In the genomic region with DNA sequence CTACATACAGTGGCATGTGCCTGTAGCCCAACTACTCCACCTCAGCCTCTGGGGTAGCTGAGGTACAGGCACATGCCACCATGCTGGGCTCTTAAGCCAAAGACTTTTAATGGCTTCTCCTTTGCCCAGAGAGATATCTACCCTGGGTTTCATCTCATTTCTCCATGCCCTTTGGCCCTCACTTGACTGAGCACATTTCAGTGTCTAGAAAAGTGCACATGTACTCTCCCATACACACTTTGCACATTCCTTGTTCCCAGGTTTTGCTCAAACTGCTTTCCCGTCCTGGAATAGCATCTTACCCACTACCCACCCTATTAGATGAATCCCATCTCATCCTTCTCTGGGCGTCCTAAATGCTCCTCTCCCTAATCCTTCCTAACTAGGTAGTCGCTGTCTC, we compare ENCODE assay signal across 6 cellular contexts. TPM values are rescaled to one million over a fixed set of nuclear protein-coding genes. Genes with fewer than 3 reads are reported as not detected.
"Had no signal": no experiment of that assay in that cellular context is flagged by ENCODE, and none has a peak within 500 bp of the region (broad histone marks: within the 10 kb centered on the region; RNA-seq: fewer than 3 reads in every experiment).

No MANE protein-coding gene starts in this region.

- DNase-seq: H9, HCEC 1CT, IMR-90 had no signal

- H3K4me1 Mint-ChIP-seq: H9 had no signal

- H3K27ac Mint-ChIP-seq: GM23338, H9 had no signal

- H3K9me3 Mint-ChIP-seq: GM23338 had no signal

- H3K4me3 ChIP-seq: GM23338 had no signal

- H3K4me2 ChIP-seq: GM23338 had no signal

- H2AFZ ChIP-seq: GM23338 had no signal

- H3K4me3 Mint-ChIP-seq: GM23338, H9 had no signal

RNA-seq across cellular contexts. Expression of a gene that starts 10.2 kb away (rescaled TPM):
- total RNA-seq: GM23338, H1, H9, HT-29, IMR-90 had no signal
- polyA plus RNA-seq: GM23338, H1, IMR-90 had no signal
